Comparison of ENCODE assay signal across 8 cellular contexts in genomic region chr11:47384498-47384897, GRCh38. TPM values are rescaled to one million over a fixed set of nuclear protein-coding genes. Genes with fewer than 3 reads are reported as not detected.
"Had no signal": no experiment of that assay in that cellular context is flagged by ENCODE, and none has a peak within 500 bp of the region (broad histone marks: within the 10 kb centered on the region; RNA-seq: fewer than 3 reads in every experiment).

No MANE protein-coding gene starts in this region.

- H3K4me1 ChIP-seq: HAP-1 had no signal

- H2AFZ ChIP-seq: GM23248 had no signal

- H3K9ac ChIP-seq: GM23248 had no signal

- ATAC-seq: HCT116 had no signal

- H3K27ac ChIP-seq: GM23248 had no signal

- DNase-seq: GM23248, GOT3, H7, IMR-90 had no signal

- H3K4me3 ChIP-seq: GM23248, HAP-1 had no signal

- H3K36me3 ChIP-seq: HAP-1 had no signal

RNA-seq across cellular contexts. Expression of gene SPI1, which starts 6.2 kb away (rescaled TPM):
- total RNA-seq: GM23248, H4, HT-29, IMR-90 had no signal
- polyA plus RNA-seq: IMR-90 had no signal

RNA-seq across cellular contexts. Expression of gene MYBPC3, which starts 32.0 kb away (rescaled TPM):
- total RNA-seq: GM23248, H4, H7, HT-29, IMR-90 had no signal
- polyA plus RNA-seq: GM23248, IMR-90 had no signal
